In genomic region chr6:136958168-136958567, GRCh38 we compare ENCODE assay signal across 26 cellular contexts. TPM values are rescaled to one million over a fixed set of nuclear protein-coding genes. Genes with fewer than 3 reads are reported as not detected.
"Had no signal": no experiment of that assay in that cellular context is flagged by ENCODE, and none has a peak within 500 bp of the region (broad histone marks: within the 10 kb centered on the region; RNA-seq: fewer than 3 reads in every experiment).

No MANE protein-coding gene starts in this region.

- H3K4me3 Mint-ChIP-seq: activated CD4-positive, alpha-beta T cell treated with anti-CD3 and anti-CD28 coated beads for 36 hours; activated CD8-positive, alpha-beta T cell treated with anti-CD3 and anti-CD28 coated beads, Interleukin-2, amount 10 ng/mL, durations not matched to agents 7 days and 5 days; activated naive CD8-positive, alpha-beta T cell treated with anti-CD3 and anti-CD28 coated beads, Interleukin-2, amount 10 ng/mL, durations not matched to agents 7 days and 5 days; T-cell had no signal

- H3K27ac Mint-ChIP-seq: activated CD4-positive, alpha-beta T cell treated with anti-CD3 and anti-CD28 coated beads for 36 hours; activated CD8-positive, alpha-beta T cell treated with anti-CD3 and anti-CD28 coated beads, Interleukin-2, amount 10 ng/mL, durations not matched to agents 7 days and 5 days; activated naive CD8-positive, alpha-beta T cell treated with anti-CD3 and anti-CD28 coated beads, Interleukin-2, amount 10 ng/mL, durations not matched to agents 7 days and 5 days; T-cell had no signal

- DNase-seq: activated CD4-positive, alpha-beta T cell treated with anti-CD3 and anti-CD28 coated beads for 36 hours; activated CD8-positive, alpha-beta memory T cell treated with anti-CD3 and anti-CD28 coated beads, Interleukin-2, amount 50 U/mL, for 48 hours; activated CD8-positive, alpha-beta T cell treated with anti-CD3 and anti-CD28 coated beads, Interleukin-2, amount 10 ng/mL, durations not matched to agents 7 days and 5 days; activated naive CD4-positive, alpha-beta T cell treated with anti-CD3 and anti-CD28 coated beads, Interleukin-2, amount 50 U/mL, for 16 hours; activated naive CD8-positive, alpha-beta T cell treated with anti-CD3 and anti-CD28 coated beads, Interleukin-2, amount 10 ng/mL, durations not matched to agents 7 days and 5 days; activated T-cell treated with anti-CD3 and anti-CD28 coated beads, Interleukin-2, amount 50 U/mL, for 1 hour; adrenal gland; aorta; caudate nucleus; MV-4-11; NCI-H1092 treated with DMSO at 0.1 percent for 48 hours; NCI-H1694; NCI-H2029; NCI-H345; NCI-H510A; NCI-H526 treated with DMSO at 0.1 percent for 48 hours; T-cell; T-helper 2 cell; T1000 had no signal

- H3K27ac ChIP-seq: adrenal gland, breast epithelium, KMS-11, SK-N-MC, VCaP had no signal

- H3K36me3 Mint-ChIP-seq: activated naive CD8-positive, alpha-beta T cell treated with anti-CD3 and anti-CD28 coated beads, Interleukin-2, amount 10 ng/mL, durations not matched to agents 7 days and 5 days; T-cell had no signal

- H3K9ac ChIP-seq: KMS-11 had no signal

- H3K9me3 ChIP-seq: adrenal gland, breast epithelium had no signal

- H3K9me3 Mint-ChIP-seq: activated naive CD8-positive, alpha-beta T cell treated with anti-CD3 and anti-CD28 coated beads, Interleukin-2, amount 10 ng/mL, durations not matched to agents 7 days and 5 days; T-cell had no signal

- H3K36me3 ChIP-seq: adrenal gland, breast epithelium had no signal

- H3K4me2 ChIP-seq: KMS-11 had no signal

- H3K27me3 ChIP-seq: breast epithelium had no signal

- H3K4me3 ChIP-seq: adrenal gland, breast epithelium, SK-N-MC had no signal

- H3K4me1 ChIP-seq: adrenal gland, breast epithelium had no signal

RNA-seq across cellular contexts. Expression of gene SLC35D3, which starts 36.1 kb away (rescaled TPM):
- total RNA-seq: activated CD4-positive, alpha-beta T cell treated with anti-CD3 and anti-CD28 coated beads for 36 hours; activated CD8-positive, alpha-beta T cell treated with anti-CD3 and anti-CD28 coated beads, Interleukin-2, amount 10 ng/mL, durations not matched to agents 7 days and 5 days; activated naive CD8-positive, alpha-beta T cell treated with anti-CD3 and anti-CD28 coated beads, Interleukin-2, amount 10 ng/mL, durations not matched to agents 7 days and 5 days; aorta; breast epithelium; MCF 10A; OCI-LY7; RPMI7951; T-cell had no signal
- polyA plus RNA-seq: aorta had no signal
